3 cellular contexts compared by ENCODE assay signal in genomic region chr14:35388656-35389314, GRCh38.
TF ChIP-seq lines count a peak whose summit lies in the region.

No MANE protein-coding gene starts in this region.

TF ChIP-seq in HepG2, 621 proteins besides CTCF, POLR2A, EP300 and RAD21:
- TF ChIP-seq CEBPB (IDR thresholded peaks at IDR 0.05; ENCODE audit: borderline replicate concordance, low read depth, low read length) (peak; percentile 65), NFKB2 (CRISPR knock-in tag; IDR thresholded peaks at IDR 0.05; ENCODE audit: borderline replicate concordance) (0 out of 2 replicates have a peak, but pooled peaks have one; percentile 9), XBP1 (CRISPR knock-in tag; IDR thresholded peaks at IDR 0.05) (no peak), ZNF768 (CRISPR knock-in tag; IDR thresholded peaks at IDR 0.05) (peak; percentile 22; the same call in 1 of the 2 replicates)

TF ChIP-seq in HEK293, 187 proteins besides CTCF, POLR2A, EP300 and RAD21:
- TF ChIP-seq GLIS1 (tag by site-specific recombination; IDR thresholded peaks at IDR 0.05): peak; percentile 12; the same call in 1 of the 2 replicates
- TF ChIP-seq ZNF624 (tag by site-specific recombination; IDR thresholded peaks at IDR 0.05): no peak
- no peak for TF ChIP-seq KLF8 (tag by site-specific recombination; IDR thresholded peaks at IDR 0.05)
- no peak for TF ChIP-seq BCL6B (tag by site-specific recombination; IDR thresholded peaks at IDR 0.05)

TF ChIP-seq in K562, 482 proteins besides CTCF, POLR2A, EP300 and RAD21:
- no peak for TF ChIP-seq ZNF263 (CRISPR knock-in tag; IDR thresholded peaks at IDR 0.05; ENCODE audit: borderline replicate concordance)
- TF ChIP-seq JUN (IDR thresholded peaks at IDR 0.05; ENCODE audit: borderline replicate concordance, low read depth, low read length): no peak
- no peak for TF ChIP-seq JUN (CRISPR knock-in tag; IDR thresholded peaks at IDR 0.05; ENCODE audit: borderline replicate concordance)
- TF ChIP-seq KLF13 (tag; IDR thresholded peaks at IDR 0.05; ENCODE audit: borderline replicate concordance, low read depth): no peak
- TF ChIP-seq UBTF (IDR thresholded peaks at IDR 0.05; ENCODE audit: borderline replicate concordance in 1 of 2, low read depth in 2 of 2, low read length in 2 of 2): no peak
- TF ChIP-seq ZNF23 (CRISPR knock-in tag; IDR thresholded peaks at IDR 0.05): no peak
- no peak for TF ChIP-seq KDM2B (CRISPR knock-in tag; IDR thresholded peaks at IDR 0.05)
- no peak for TF ChIP-seq HIVEP1 (CRISPR knock-in tag; IDR thresholded peaks at IDR 0.05)
- 0 out of 2 replicates have a peak, but pooled peaks have one; percentile 16 for TF ChIP-seq CEBPB (tag; IDR thresholded peaks at IDR 0.05)
